Comparison of ENCODE assay signal across 1 cellular context in the genomic region with DNA sequence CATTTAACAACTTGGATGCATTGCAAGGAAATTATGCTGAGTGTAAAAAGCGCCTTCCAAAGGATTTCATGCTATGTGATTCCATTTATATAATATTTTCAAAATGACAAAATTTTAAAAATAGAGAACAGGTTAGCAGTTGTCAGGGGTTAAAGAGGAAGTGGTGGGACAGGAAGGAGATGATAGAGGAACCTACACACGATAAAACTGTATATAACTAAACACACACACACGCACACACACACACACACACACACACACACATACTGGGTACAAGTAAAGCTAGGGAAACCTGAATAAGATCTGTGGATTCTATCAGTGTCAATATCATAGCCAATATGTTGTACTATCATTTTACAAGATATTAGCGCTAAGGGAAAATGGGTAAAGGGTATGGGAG.
TF ChIP-seq lines count a peak whose summit lies in the region.

No MANE protein-coding gene starts in this region.

TF ChIP-seq in GM12878, 131 proteins besides CTCF, POLR2A, EP300 and RAD21 (continued from another document and continues in another):
- TF ChIP-seq, protein P1, sequence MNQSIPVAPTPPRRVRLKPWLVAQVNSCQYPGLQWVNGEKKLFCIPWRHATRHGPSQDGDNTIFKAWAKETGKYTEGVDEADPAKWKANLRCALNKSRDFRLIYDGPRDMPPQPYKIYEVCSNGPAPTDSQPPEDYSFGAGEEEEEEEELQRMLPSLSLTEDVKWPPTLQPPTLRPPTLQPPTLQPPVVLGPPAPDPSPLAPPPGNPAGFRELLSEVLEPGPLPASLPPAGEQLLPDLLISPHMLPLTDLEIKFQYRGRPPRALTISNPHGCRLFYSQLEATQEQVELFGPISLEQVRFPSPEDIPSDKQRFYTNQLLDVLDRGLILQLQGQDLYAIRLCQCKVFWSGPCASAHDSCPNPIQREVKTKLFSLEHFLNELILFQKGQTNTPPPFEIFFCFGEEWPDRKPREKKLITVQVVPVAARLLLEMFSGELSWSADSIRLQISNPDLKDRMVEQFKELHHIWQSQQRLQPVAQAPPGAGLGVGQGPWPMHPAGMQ (IDR thresholded peaks at IDR 0.05; ENCODE audit: borderline replicate concordance), result no peak
- TF ChIP-seq MYC (IDR thresholded peaks at IDR 0.05; ENCODE audit: insufficient read depth, insufficient read length, insufficient replicate concordance, low read length, severe bottlenecking) (no peak), SMAD5 (IDR thresholded peaks at IDR 0.05; ENCODE audit: low read depth) (no peak), ESRRA (IDR thresholded peaks at IDR 0.05; ENCODE audit: low read length) (no peak), CREM (IDR thresholded peaks at IDR 0.05; ENCODE audit: low read depth) (peak; percentile 39; the same call in 1 of the 2 replicates), TBL1XR1 (IDR thresholded peaks at IDR 0.05; ENCODE audit: low read depth, low read length) (no peak), CEBPB (IDR thresholded peaks at IDR 0.05; ENCODE audit: borderline replicate concordance in 1 of 2, low read depth in 2 of 2, low read length in 2 of 2) (no peak), FOXK2 (IDR thresholded peaks at IDR 0.05) (no peak), POLR2AphosphoS2 (IDR thresholded peaks at IDR 0.05; ENCODE audit: low read depth, low read length) (no peak), POU2F2 (IDR thresholded peaks at IDR 0.05; ENCODE audit: borderline replicate concordance, low read depth, low read length) (no peak), KAT2A (conservative IDR thresholded peaks at IDR 0.05; ENCODE audit: control insufficient read depth, low read depth, low read length) (no peak), NFXL1 (IDR thresholded peaks at IDR 0.05; ENCODE audit: borderline replicate concordance) (no peak), RUNX3 (IDR thresholded peaks at IDR 0.05; ENCODE audit: low read length) (peak; percentile 54), IKZF2 (IDR thresholded peaks at IDR 0.05) (peak; percentile 60 to 73; a peak in 3 of 4 replicates), ZNF622 (IDR thresholded peaks at IDR 0.05) (no peak), HDGF (IDR thresholded peaks at IDR 0.05) (no peak), CBX3 (IDR thresholded peaks at IDR 0.05; ENCODE audit: borderline replicate concordance, low read depth) (no peak), E2F8 (IDR thresholded peaks at IDR 0.05; ENCODE audit: low read depth, partially characterized antibody) (no peak), TCF12 (IDR thresholded peaks at IDR 0.05; ENCODE audit: low read depth, low read length) (no peak), ZNF274 (IDR thresholded peaks at IDR 0.05; ENCODE audit: insufficient read depth, insufficient read length) (no peak), ATF7 (IDR thresholded peaks at IDR 0.05; ENCODE audit: low read depth) (peak; percentile 55; the same call in 1 of the 2 replicates), EED (IDR thresholded peaks at IDR 0.05; ENCODE audit: low read depth) (no peak), TCF7 (IDR thresholded peaks at IDR 0.05; ENCODE audit: borderline replicate concordance) (no peak), TARDBP (IDR thresholded peaks at IDR 0.05; ENCODE audit: borderline replicate concordance) (no peak), ATF2 (IDR thresholded peaks at IDR 0.05; ENCODE audit: low read length) (peak; percentile 45; the same call in 1 of the 2 replicates), EGR1 (IDR thresholded peaks at IDR 0.05; ENCODE audit: borderline replicate concordance in 1 of 2, low read depth in 2 of 2, low read length in 2 of 2) (no peak), GATAD2B (conservative IDR thresholded peaks at IDR 0.05; ENCODE audit: low read depth) (no peak), MEF2B (IDR thresholded peaks at IDR 0.05; ENCODE audit: partially characterized antibody, poor library complexity, severe bottlenecking) (peak; percentile 40), ZNF384 (IDR thresholded peaks at IDR 0.05; ENCODE audit: borderline replicate concordance, low read depth, low read length) (no peak), GABPA (IDR thresholded peaks at IDR 0.05; ENCODE audit: low read depth) (peak; percentile 70; the same call in 1 of the 2 replicates), STAT3 (IDR thresholded peaks at IDR 0.05; ENCODE audit: low read depth, low read length) (no peak), ZNF217 (IDR thresholded peaks at IDR 0.05) (no peak; the same call in 1 of the 2 replicates), KLF5 (IDR thresholded peaks at IDR 0.05; ENCODE audit: partially characterized antibody) (no peak), BMI1 (IDR thresholded peaks at IDR 0.05; ENCODE audit: borderline replicate concordance) (no peak), PAX8 (IDR thresholded peaks at IDR 0.05) (no peak), ZBED1 (IDR thresholded peaks at IDR 0.05; ENCODE audit: borderline replicate concordance) (no peak), ETV6 (conservative IDR thresholded peaks at IDR 0.05 in 1 of 2, IDR thresholded peaks at IDR 0.05 in 1 of 2; ENCODE audit: borderline replicate concordance in 1 of 2, low read depth in 1 of 2) (peak in 1 of 2 experiments; percentile 84; a peak in 2 of 4 replicates), PML (IDR thresholded peaks at IDR 0.05; ENCODE audit: low read length) (no peak), HCFC1 (IDR thresholded peaks at IDR 0.05; ENCODE audit: low read length) (no peak), REST (IDR thresholded peaks at IDR 0.05; ENCODE audit: low read depth, low read length) (no peak), MEF2A (IDR thresholded peaks at IDR 0.05; ENCODE audit: insufficient read depth, low read depth, low read length) (peak; percentile 64; the same call in 1 of the 2 replicates), CHD1 (IDR thresholded peaks at IDR 0.05; ENCODE audit: low read depth, low read length) (no peak), CHD4 (IDR thresholded peaks at IDR 0.05) (no peak), ZNF24 (IDR thresholded peaks at IDR 0.05) (no peak)
- TF ChIP-seq, protein P2, sequence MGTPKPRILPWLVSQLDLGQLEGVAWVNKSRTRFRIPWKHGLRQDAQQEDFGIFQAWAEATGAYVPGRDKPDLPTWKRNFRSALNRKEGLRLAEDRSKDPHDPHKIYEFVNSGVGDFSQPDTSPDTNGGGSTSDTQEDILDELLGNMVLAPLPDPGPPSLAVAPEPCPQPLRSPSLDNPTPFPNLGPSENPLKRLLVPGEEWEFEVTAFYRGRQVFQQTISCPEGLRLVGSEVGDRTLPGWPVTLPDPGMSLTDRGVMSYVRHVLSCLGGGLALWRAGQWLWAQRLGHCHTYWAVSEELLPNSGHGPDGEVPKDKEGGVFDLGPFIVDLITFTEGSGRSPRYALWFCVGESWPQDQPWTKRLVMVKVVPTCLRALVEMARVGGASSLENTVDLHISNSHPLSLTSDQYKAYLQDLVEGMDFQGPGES (IDR thresholded peaks at IDR 0.05), result no peak
- TF ChIP-seq, protein P3, sequence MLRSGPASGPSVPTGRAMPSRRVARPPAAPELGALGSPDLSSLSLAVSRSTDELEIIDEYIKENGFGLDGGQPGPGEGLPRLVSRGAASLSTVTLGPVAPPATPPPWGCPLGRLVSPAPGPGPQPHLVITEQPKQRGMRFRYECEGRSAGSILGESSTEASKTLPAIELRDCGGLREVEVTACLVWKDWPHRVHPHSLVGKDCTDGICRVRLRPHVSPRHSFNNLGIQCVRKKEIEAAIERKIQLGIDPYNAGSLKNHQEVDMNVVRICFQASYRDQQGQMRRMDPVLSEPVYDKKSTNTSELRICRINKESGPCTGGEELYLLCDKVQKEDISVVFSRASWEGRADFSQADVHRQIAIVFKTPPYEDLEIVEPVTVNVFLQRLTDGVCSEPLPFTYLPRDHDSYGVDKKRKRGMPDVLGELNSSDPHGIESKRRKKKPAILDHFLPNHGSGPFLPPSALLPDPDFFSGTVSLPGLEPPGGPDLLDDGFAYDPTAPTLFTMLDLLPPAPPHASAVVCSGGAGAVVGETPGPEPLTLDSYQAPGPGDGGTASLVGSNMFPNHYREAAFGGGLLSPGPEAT (IDR thresholded peaks at IDR 0.05; ENCODE audit: low read depth), result no peak
- TF ChIP-seq, protein P4, sequence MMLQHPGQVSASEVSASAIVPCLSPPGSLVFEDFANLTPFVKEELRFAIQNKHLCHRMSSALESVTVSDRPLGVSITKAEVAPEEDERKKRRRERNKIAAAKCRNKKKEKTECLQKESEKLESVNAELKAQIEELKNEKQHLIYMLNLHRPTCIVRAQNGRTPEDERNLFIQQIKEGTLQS (IDR thresholded peaks at IDR 0.05; ENCODE audit: borderline replicate concordance, extremely low read depth, low read depth, low read length), result no peak
- TF ChIP-seq, protein P5, sequence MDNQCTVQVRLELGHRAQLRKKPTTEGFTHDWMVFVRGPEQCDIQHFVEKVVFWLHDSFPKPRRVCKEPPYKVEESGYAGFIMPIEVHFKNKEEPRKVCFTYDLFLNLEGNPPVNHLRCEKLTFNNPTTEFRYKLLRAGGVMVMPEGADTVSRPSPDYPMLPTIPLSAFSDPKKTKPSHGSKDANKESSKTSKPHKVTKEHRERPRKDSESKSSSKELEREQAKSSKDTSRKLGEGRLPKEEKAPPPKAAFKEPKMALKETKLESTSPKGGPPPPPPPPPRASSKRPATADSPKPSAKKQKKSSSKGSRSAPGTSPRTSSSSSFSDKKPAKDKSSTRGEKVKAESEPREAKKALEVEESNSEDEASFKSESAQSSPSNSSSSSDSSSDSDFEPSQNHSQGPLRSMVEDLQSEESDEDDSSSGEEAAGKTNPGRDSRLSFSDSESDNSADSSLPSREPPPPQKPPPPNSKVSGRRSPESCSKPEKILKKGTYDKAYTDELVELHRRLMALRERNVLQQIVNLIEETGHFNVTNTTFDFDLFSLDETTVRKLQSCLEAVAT (IDR thresholded peaks at IDR 0.05), result peak; percentile 70
- TF ChIP-seq, protein P6, sequence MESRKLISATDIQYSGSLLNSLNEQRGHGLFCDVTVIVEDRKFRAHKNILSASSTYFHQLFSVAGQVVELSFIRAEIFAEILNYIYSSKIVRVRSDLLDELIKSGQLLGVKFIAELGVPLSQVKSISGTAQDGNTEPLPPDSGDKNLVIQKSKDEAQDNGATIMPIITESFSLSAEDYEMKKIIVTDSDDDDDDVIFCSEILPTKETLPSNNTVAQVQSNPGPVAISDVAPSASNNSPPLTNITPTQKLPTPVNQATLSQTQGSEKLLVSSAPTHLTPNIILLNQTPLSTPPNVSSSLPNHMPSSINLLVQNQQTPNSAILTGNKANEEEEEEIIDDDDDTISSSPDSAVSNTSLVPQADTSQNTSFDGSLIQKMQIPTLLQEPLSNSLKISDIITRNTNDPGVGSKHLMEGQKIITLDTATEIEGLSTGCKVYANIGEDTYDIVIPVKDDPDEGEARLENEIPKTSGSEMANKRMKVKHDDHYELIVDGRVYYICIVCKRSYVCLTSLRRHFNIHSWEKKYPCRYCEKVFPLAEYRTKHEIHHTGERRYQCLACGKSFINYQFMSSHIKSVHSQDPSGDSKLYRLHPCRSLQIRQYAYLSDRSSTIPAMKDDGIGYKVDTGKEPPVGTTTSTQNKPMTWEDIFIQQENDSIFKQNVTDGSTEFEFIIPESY (IDR thresholded peaks at IDR 0.05), result 0 out of 2 replicates have a peak, but pooled peaks have one; percentile 68
